Comparison of ENCODE assay signal across 8 cellular contexts in the genomic region with DNA sequence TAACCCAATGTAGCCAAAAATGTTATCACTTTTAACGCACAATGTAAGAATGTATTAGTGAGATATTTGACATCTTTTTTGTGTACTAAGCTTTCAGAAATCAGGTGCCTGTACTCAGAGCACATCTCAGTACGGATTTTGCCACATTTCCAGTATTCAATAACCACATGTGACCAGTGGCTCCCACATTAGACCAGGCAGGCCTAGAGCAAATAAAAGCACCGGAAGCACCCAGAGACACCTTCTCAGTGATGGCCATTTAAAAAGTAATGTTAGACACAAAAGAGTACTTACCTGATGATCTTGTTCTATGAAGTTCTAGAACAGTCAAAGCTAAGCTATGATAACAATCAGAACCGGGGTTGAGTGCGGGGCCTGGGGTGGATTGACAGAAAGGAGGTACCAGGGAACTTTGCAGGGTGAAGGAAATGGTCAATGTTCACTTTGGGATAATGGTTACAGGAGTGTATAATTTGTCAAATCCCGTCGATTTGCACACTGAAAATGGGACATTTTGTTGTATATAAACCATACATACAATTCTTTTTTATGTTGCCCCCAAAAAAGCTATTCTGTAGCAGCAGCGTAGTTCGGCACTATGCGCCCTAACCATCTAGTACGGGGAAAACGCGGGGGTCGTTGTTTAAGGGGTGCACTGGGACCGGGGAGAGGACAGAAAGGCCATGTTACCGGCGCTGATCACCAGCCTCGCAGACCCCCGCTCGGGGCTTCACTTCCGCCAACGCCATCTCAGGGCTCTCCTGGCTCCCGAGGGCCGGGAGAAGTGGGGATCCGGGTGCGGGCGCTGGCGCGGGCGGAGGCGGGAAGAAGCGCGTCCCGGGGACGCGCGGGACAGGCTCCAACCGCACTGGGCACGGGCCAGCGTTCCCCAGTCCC. TPM values are rescaled to one million over a fixed set of nuclear protein-coding genes. Genes with fewer than 3 reads are reported as not detected.
DNase-seq lines count a peak whose midpoint lies in the region; ATAC-seq and TF ChIP-seq lines count a peak whose summit lies in the region.

No MANE protein-coding gene starts in this region.

- WGBS in heart right ventricle, 2 donors: 8 to 10% methylated on average over 39 to 40 of the region's 40 CpGs

- H3K36me3 ChIP-seq in heart right ventricle: peaks cover 0 to 8% (median 0%) of the 10 kb centered on the region in 9 donors
- no peaks in the 10 kb centered on the region for H3K36me3 ChIP-seq in rectal smooth muscle tissue (ENCODE audit: control insufficient read depth, insufficient read depth, low read length)

- no peaks in the 10 kb centered on the region for H3K9me3 Mint-ChIP-seq in activated CD8-positive, alpha-beta memory T cell treated with anti-CD3 and anti-CD28 coated beads, Interleukin-2, amount 10 ng/mL, durations not matched to agents 7 days and 5 days (ENCODE audit: low read depth)

- peaks cover 0 to 63% (median 0%) of the 10 kb centered on the region in 7 donors for H3K27me3 ChIP-seq in heart right ventricle
- H3K27me3 ChIP-seq in rectal smooth muscle tissue (ENCODE audit: control insufficient read depth, insufficient read depth, low read length): no peaks in the 10 kb centered on the region

- DNase-seq in activated CD8-positive, alpha-beta memory T cell treated with anti-CD3 and anti-CD28 coated beads, Interleukin-2, amount 10 ng/mL, durations not matched to agents 7 days and 5 days: no peak
- no peak for DNase-seq in activated CD8-positive, alpha-beta memory T cell treated with anti-CD3 and anti-CD28 coated beads, Interleukin-2, amount 50 U/mL, for 4 hours
- DNase-seq in heart right ventricle (no peak), NCI-H2029 treated with DMSO at 0.1 percent for 48 hours (lab: John Stamatoyannopoulos, UW) (no peak)

- CTCF ChIA-PET in activated CD8-positive, alpha-beta memory T cell treated with anti-CD3 and anti-CD28 coated beads, Interleukin-2, amount 10 ng/mL, durations not matched to agents 7 days and 5 days (lab: Charles Lee): no interaction called here

- H3K4me1 Mint-ChIP-seq in activated CD8-positive, alpha-beta memory T cell treated with anti-CD3 and anti-CD28 coated beads, Interleukin-2, amount 10 ng/mL, durations not matched to agents 7 days and 5 days: peaks cover 19% of the 10 kb centered on the region

- peak overlapping the region; percentile 14 for H3K27ac Mint-ChIP-seq in activated CD8-positive, alpha-beta memory T cell treated with anti-CD3 and anti-CD28 coated beads, Interleukin-2, amount 10 ng/mL, durations not matched to agents 7 days and 5 days

- H3K36me3 Mint-ChIP-seq in activated CD8-positive, alpha-beta memory T cell treated with anti-CD3 and anti-CD28 coated beads, Interleukin-2, amount 10 ng/mL, durations not matched to agents 7 days and 5 days: peaks cover 1% of the 10 kb centered on the region

- H3K27me3 Mint-ChIP-seq in activated CD8-positive, alpha-beta memory T cell treated with anti-CD3 and anti-CD28 coated beads, Interleukin-2, amount 10 ng/mL, durations not matched to agents 7 days and 5 days: no peaks in the 10 kb centered on the region

- H3K4me1 ChIP-seq in heart right ventricle (peaks cover 0 to 10% (median 0%) of the 10 kb centered on the region in 9 donors), rectal smooth muscle tissue (ENCODE audit: control insufficient read depth, insufficient read depth, low read length) (no peaks in the 10 kb centered on the region)

- TF ChIP-seq CTCF in WI38 (IDR thresholded peaks at IDR 0.05; ENCODE audit: low read depth, low read length) (no peak), heart right ventricle (IDR thresholded peaks at IDR 0.05) (no peak)

- peak overlapping the region; percentile 68 for H3K9ac ChIP-seq in rectal smooth muscle tissue (ENCODE audit: low read length)

- H3K4me3 ChIP-seq in WI38 (ENCODE audit: low read depth, low read length): peak overlapping the region; percentile 62
- H3K4me3 ChIP-seq in heart right ventricle: peak overlapping the region; percentile 38 to 86 (median 78)
- peak overlapping the region; percentile 73 for H3K4me3 ChIP-seq in rectal smooth muscle tissue (ENCODE audit: low read length)

- peak; percentile 14 for ATAC-seq in activated CD8-positive, alpha-beta memory T cell treated with anti-CD3 and anti-CD28 coated beads, Interleukin-2, amount 10 ng/mL, durations not matched to agents 7 days and 5 days
- ATAC-seq in HG02870 (IDR thresholded peaks at IDR 0.05; ENCODE audit: unreplicated experiment) (peak; percentile 30), heart right ventricle (peak in 3 of 8 donors; percentile 58 to 80 (median 66)), GM18861 (IDR thresholded peaks at IDR 0.05; ENCODE audit: unreplicated experiment) (no peak)

- no peaks in the 10 kb centered on the region for H3K9me3 ChIP-seq in heart right ventricle

- peak overlapping the region; percentile 70 for H3K4me3 Mint-ChIP-seq in activated CD8-positive, alpha-beta memory T cell treated with anti-CD3 and anti-CD28 coated beads, Interleukin-2, amount 10 ng/mL, durations not matched to agents 7 days and 5 days

- peak overlapping the region; percentile 61 to 90 (median 82) for H3K27ac ChIP-seq in heart right ventricle
- peak overlapping the region; percentile 41 for H3K27ac ChIP-seq in rectal smooth muscle tissue (ENCODE audit: low read depth, low read length)

- intact Hi-C loops in heart right ventricle (cut with DNase I): loop anchor here in 1 of 10 donors (10.0 kb wide), 1 partner anchor 153 kb away; no protein-coding TSS in a partner anchor

RNA-seq across cellular contexts. Expression of gene CTPS2, which starts 1.0 kb away (rescaled TPM):
- total RNA-seq in activated CD8-positive, alpha-beta memory T cell treated with anti-CD3 and anti-CD28 coated beads, Interleukin-2, amount 10 ng/mL, durations not matched to agents 7 days and 5 days: 1 to 10 TPM; 5.6 to 6.6 TPM
- 1 to 10 TPM; 4.3 to 6.8 (median 5.2) TPM for total RNA-seq in heart right ventricle
- 10 to 100 TPM in 1 of 2 donors, 1 to 10 TPM in 1; 2.7 to 15.8 TPM for polyA plus RNA-seq in heart right ventricle

RNA-seq across cellular contexts. Expression of gene SYAP1, which starts 7.9 kb away (rescaled TPM):
- 10 to 100 TPM; 13.1 to 18.4 TPM for total RNA-seq in activated CD8-positive, alpha-beta memory T cell treated with anti-CD3 and anti-CD28 coated beads, Interleukin-2, amount 10 ng/mL, durations not matched to agents 7 days and 5 days
- 10 to 100 TPM; 14.6 to 25.4 (median 17.5) TPM for total RNA-seq in heart right ventricle
- 10 to 100 TPM in 1 of 2 donors, 1 to 10 TPM in 1; 9.7 to 10.9 TPM for polyA plus RNA-seq in heart right ventricle
